Comparison of ENCODE assay signal across 1 cellular context in genomic region chr1:111222308-111223125, GRCh38.
TF ChIP-seq lines count a peak whose summit lies in the region.

No MANE protein-coding gene starts in this region.

TF ChIP-seq in HepG2, 621 proteins besides CTCF, POLR2A, EP300 and RAD21 (continued from another document):
- TF ChIP-seq GMEB2 (CRISPR knock-in tag; IDR thresholded peaks at IDR 0.05; ENCODE audit: low read depth), result no peak
- no peak for TF ChIP-seq ZNF558 (CRISPR knock-in tag; IDR thresholded peaks at IDR 0.05; ENCODE audit: borderline replicate concordance)
- TF ChIP-seq ZNF749 (CRISPR knock-in tag; IDR thresholded peaks at IDR 0.05; ENCODE audit: borderline replicate concordance), result no peak
- 0 out of 4 replicates have a peak, but pooled peaks of 1 of the 2 experiments have one; percentile 21 for TF ChIP-seq ATF4 (CRISPR knock-in tag; IDR thresholded peaks at IDR 0.05)
- TF ChIP-seq NONO (IDR thresholded peaks at IDR 0.05), result no peak
- 0 out of 2 replicates have a peak, but pooled peaks have one; percentile 25 for TF ChIP-seq NONO (CRISPR knock-in tag; conservative IDR thresholded peaks at IDR 0.05)
- TF ChIP-seq ZNF124 (CRISPR knock-in tag; IDR thresholded peaks at IDR 0.05), result 0 out of 2 replicates have a peak, but pooled peaks have one; percentile 36
- peak; percentile 88 for TF ChIP-seq ATF7 (IDR thresholded peaks at IDR 0.05)
- no peak for TF ChIP-seq ATF7 (CRISPR knock-in tag; IDR thresholded peaks at IDR 0.05)
- no peak for TF ChIP-seq ZFP62 (CRISPR knock-in tag; IDR thresholded peaks at IDR 0.05)
- TF ChIP-seq ZBTB20 (CRISPR knock-in tag; IDR thresholded peaks at IDR 0.05; ENCODE audit: borderline replicate concordance, low read depth), result no peak
- TF ChIP-seq XRCC5 (optimal IDR thresholded peaks at IDR 0.05; ENCODE audit: low read length), result peak; percentile 55
- 0 out of 2 replicates have a peak, but pooled peaks have one; percentile 33 for TF ChIP-seq ZMYM4 (CRISPR knock-in tag; IDR thresholded peaks at IDR 0.05)
- TF ChIP-seq RXRB (CRISPR knock-in tag; IDR thresholded peaks at IDR 0.05; ENCODE audit: borderline replicate concordance), result 0 out of 2 replicates have a peak, but pooled peaks have one; percentile 21
- no peak for TF ChIP-seq TCF7 (IDR thresholded peaks at IDR 0.05; ENCODE audit: low read depth)
- TF ChIP-seq ZBTB39 (CRISPR knock-in tag; IDR thresholded peaks at IDR 0.05), result no peak
- peak; percentile 52 for TF ChIP-seq ZNF687 (CRISPR knock-in tag; IDR thresholded peaks at IDR 0.05)
- TF ChIP-seq ZNF629 (CRISPR knock-in tag; conservative IDR thresholded peaks at IDR 0.05), result peak; percentile 63
- no peak for TF ChIP-seq MLX (CRISPR knock-in tag; IDR thresholded peaks at IDR 0.05)
- TF ChIP-seq ETS1 (CRISPR knock-in tag; IDR thresholded peaks at IDR 0.05), result no peak
- 0 out of 2 replicates have a peak, but pooled peaks have one; percentile 27 for TF ChIP-seq GATAD2A (CRISPR knock-in tag; IDR thresholded peaks at IDR 0.05)
- TF ChIP-seq RARA (CRISPR knock-in tag; IDR thresholded peaks at IDR 0.05), result peak; percentile 20; the same call in 1 of the 2 replicates
- TF ChIP-seq BCL3 (CRISPR knock-in tag; IDR thresholded peaks at IDR 0.05), result 0 out of 2 replicates have a peak, but pooled peaks have one; percentile 20
- TF ChIP-seq KDM4B (CRISPR knock-in tag; IDR thresholded peaks at IDR 0.05), result no peak
- TF ChIP-seq SMC3 (IDR thresholded peaks at IDR 0.05; ENCODE audit: low read length), result peak; percentile 97
- TF ChIP-seq MIER3 (CRISPR knock-in tag; IDR thresholded peaks at IDR 0.05; ENCODE audit: borderline replicate concordance), result peak; percentile 40; the same call in 1 of the 2 replicates
- 0 out of 2 replicates have a peak, but pooled peaks have one; percentile 38 for TF ChIP-seq IRF2 (CRISPR knock-in tag; IDR thresholded peaks at IDR 0.05)
- TF ChIP-seq ZNF501 (CRISPR knock-in tag; IDR thresholded peaks at IDR 0.05), result peak; percentile 53
- 0 out of 2 replicates have a peak, but pooled peaks have one; percentile 9 for TF ChIP-seq HOXA3 (CRISPR knock-in tag; IDR thresholded peaks at IDR 0.05)
- TF ChIP-seq HMG20A (CRISPR knock-in tag; IDR thresholded peaks at IDR 0.05; ENCODE audit: borderline replicate concordance), result 0 out of 2 replicates have a peak, but pooled peaks have one; percentile 20
- TF ChIP-seq MYNN (CRISPR knock-in tag; IDR thresholded peaks at IDR 0.05; ENCODE audit: low read depth), result 0 out of 2 replicates have a peak, but pooled peaks have one; percentile 52
- TF ChIP-seq ZNF513 (CRISPR knock-in tag; conservative IDR thresholded peaks at IDR 0.05), result no peak
- no peak for TF ChIP-seq LRRFIP1 (CRISPR knock-in tag; conservative IDR thresholded peaks at IDR 0.05)
- no peak for TF ChIP-seq ZMYM2 (CRISPR knock-in tag; IDR thresholded peaks at IDR 0.05)
- 0 out of 2 replicates have a peak, but pooled peaks have one; percentile 8 for TF ChIP-seq PHF21A (CRISPR knock-in tag; IDR thresholded peaks at IDR 0.05)
- peak; percentile 13; the same call in 1 of the 2 replicates for TF ChIP-seq ZFX (CRISPR knock-in tag; IDR thresholded peaks at IDR 0.05; ENCODE audit: low read depth)
- no peak for TF ChIP-seq ZNF20 (CRISPR knock-in tag; IDR thresholded peaks at IDR 0.05)
- TF ChIP-seq STAG1 (CRISPR knock-in tag; IDR thresholded peaks at IDR 0.05), result peak; percentile 98
- TF ChIP-seq FOXO1 (CRISPR knock-in tag; IDR thresholded peaks at IDR 0.05), result 0 out of 2 replicates have a peak, but pooled peaks have one; percentile 15
- TF ChIP-seq NR2C2 (CRISPR knock-in tag; IDR thresholded peaks at IDR 0.05; ENCODE audit: borderline replicate concordance), result no peak
- TF ChIP-seq ZSCAN31 (CRISPR knock-in tag; IDR thresholded peaks at IDR 0.05; ENCODE audit: low read depth), result 0 out of 2 replicates have a peak, but pooled peaks have one; percentile 29
- peak in 1 of 2 experiments; percentile 66; a peak in 1 of 4 replicates for TF ChIP-seq HMGXB4 (CRISPR knock-in tag; IDR thresholded peaks at IDR 0.05; ENCODE audit: borderline replicate concordance in 1 of 2, low read depth in 1 of 2)
TF ChIP-seq in HepG2: peak in this region for 50.
